ENCODE assay signal across 22 cellular contexts in genomic region chr10:119672291-119672690, GRCh38. TPM values are rescaled to one million over a fixed set of nuclear protein-coding genes. Genes with fewer than 3 reads are reported as not detected.
DNase-seq lines count a peak whose midpoint lies in the region; ATAC-seq and TF ChIP-seq lines count a peak whose summit lies in the region.
"Had no signal": no experiment of that assay in that cellular context is flagged by ENCODE, and none has a peak within 500 bp of the region (broad histone marks: within the 10 kb centered on the region; RNA-seq: fewer than 3 reads in every experiment).

No MANE protein-coding gene starts in this region.

- peak overlapping the region; percentile 45 to 87 for H3K27ac ChIP-seq in right atrium auricular region
- H3K27ac ChIP-seq in trophoblast cell (ENCODE audit: low read depth, low read length), result no peak overlapping the region
- H3K27ac ChIP-seq in esophagus muscularis mucosa (replicated peaks in 1 of 4), result no peak overlapping the region
- H3K27ac ChIP-seq: BLaER1 treated with 17β-estradiol and CSF1 and Interleukin-3, amounts not matched to agents 10 nM and 100 nM; SK-N-MC had no signal

- no peak overlapping the region for H2AK5ac ChIP-seq in trophoblast cell (ENCODE audit: low read length)

- no peak overlapping the region for H3K4me3 Mint-ChIP-seq in effector memory CD8-positive, alpha-beta T cell
- H3K4me3 Mint-ChIP-seq in activated CD4-positive, alpha-beta T cell treated with anti-CD3 and anti-CD28 coated beads, Interleukin-2, amount 10 ng/mL, durations not matched to agents 24 days and 14 days, result no peak overlapping the region
- H3K4me3 Mint-ChIP-seq: CD4-positive, alpha-beta T cell had no signal

- H3K9me3 ChIP-seq in right atrium auricular region (no peaks in the 10 kb centered on the region), trophoblast cell (ENCODE audit: insufficient read depth, low read depth, low read length) (no peaks in the 10 kb centered on the region), esophagus muscularis mucosa (no peaks in the 10 kb centered on the region), mucosa of descending colon (no peaks in the 10 kb centered on the region)

- no peak overlapping the region for H3K14ac ChIP-seq in trophoblast cell (ENCODE audit: low read length)

- H3K79me2 ChIP-seq in trophoblast cell (ENCODE audit: control insufficient read depth, insufficient read depth, low read length, poor library complexity), result peaks cover 5% of the 10 kb centered on the region

- H3K18ac ChIP-seq in trophoblast cell (ENCODE audit: low read length), result peak overlapping the region; percentile 13

- no peak overlapping the region for H2BK120ac ChIP-seq in trophoblast cell (ENCODE audit: insufficient read depth, low read length, poor library complexity)

- peaks cover 72% of the 10 kb centered on the region for H3K36me3 ChIP-seq in right atrium auricular region
- peaks cover 41 to 48% of the 10 kb centered on the region in 2 experiments for H3K36me3 ChIP-seq in trophoblast cell (ENCODE audit: control insufficient read depth in 1 of 2, insufficient read depth in 2 of 2, low read length in 2 of 2)
- peaks cover 54 to 76% (median 74%) of the 10 kb centered on the region in 4 donors for H3K36me3 ChIP-seq in esophagus muscularis mucosa
- peaks cover 3% of the 10 kb centered on the region for H3K36me3 ChIP-seq in mucosa of descending colon (ENCODE audit: low read depth)

- H4K91ac ChIP-seq in trophoblast cell (ENCODE audit: low read depth, low read length), result no peak overlapping the region

- H3K27me3 ChIP-seq in right atrium auricular region (no peaks in the 10 kb centered on the region), trophoblast cell (ENCODE audit: insufficient read depth, low read length) (no peaks in the 10 kb centered on the region), esophagus muscularis mucosa (no peaks in the 10 kb centered on the region)
- H3K27me3 ChIP-seq: BLaER1 treated with 17β-estradiol and CSF1 and Interleukin-3, amounts not matched to agents 10 nM and 100 nM had no signal

- no peaks in the 10 kb centered on the region for H3K27me3 Mint-ChIP-seq in effector memory CD8-positive, alpha-beta T cell
- H3K27me3 Mint-ChIP-seq in activated CD4-positive, alpha-beta T cell treated with anti-CD3 and anti-CD28 coated beads, Interleukin-2, amount 10 ng/mL, durations not matched to agents 24 days and 14 days, result no peaks in the 10 kb centered on the region
- H3K27me3 Mint-ChIP-seq: CD4-positive, alpha-beta T cell had no signal

- peaks cover 0 to 2% of the 10 kb centered on the region in 2 donors for H3K4me1 Mint-ChIP-seq in effector memory CD8-positive, alpha-beta T cell (ENCODE audit: low read depth in 2 of 2)
- peaks cover 3% of the 10 kb centered on the region for H3K4me1 Mint-ChIP-seq in activated CD4-positive, alpha-beta T cell treated with anti-CD3 and anti-CD28 coated beads, Interleukin-2, amount 10 ng/mL, durations not matched to agents 24 days and 14 days

- no peak overlapping the region for H3K23ac ChIP-seq in trophoblast cell (ENCODE audit: low read length)

- intact Hi-C loops in Right ventricle myocardium inferior (cut with DNase I) (no loop called here), esophagus muscularis mucosa (cut with DNase I) (loop anchor here (10.0 kb wide), 1 partner anchor 467 kb away; the partner anchor contains the start of gene GRK5), mucosa of descending colon (cut with DNase I, micrococcal nuclease) (no loop called here)
- intact Hi-C loops in activated CD4-positive, alpha-beta T cell treated with anti-CD3 and anti-CD28 coated beads, Interleukin-2, amount 10 ng/mL, durations not matched to agents 24 days and 14 days (cut with micrococcal nuclease), result no loop called here

- H4K12ac ChIP-seq in trophoblast cell (ENCODE audit: low read depth, low read length), result no peak overlapping the region

- H2BK12ac ChIP-seq in trophoblast cell (ENCODE audit: low read length), result no peak overlapping the region

- DNase-seq in right atrium auricular region (ENCODE audit: low spot score) (no peak), Right ventricle myocardium inferior (ENCODE audit: missing footprints) (no peak), trophoblast cell (no peak), esophagus muscularis mucosa (ENCODE audit: extremely low spot score) (no peak), mucosa of descending colon (no peak)
- DNase-seq in effector memory CD8-positive, alpha-beta T cell, result no peak
- no peak for DNase-seq in activated CD4-positive, alpha-beta T cell treated with anti-CD3 and anti-CD28 coated beads, Interleukin-2, amount 10 ng/mL, durations not matched to agents 24 days and 14 days
- DNase-seq: CD4-positive, alpha-beta T cell; H7; Kasumi-1; MV-4-11; NCI-H1105 treated with DMSO at 0.1 percent for 48 hours; NCI-H146; NCI-H1930; NCI-H446 treated with DMSO at 0.1 percent for 48 hours; NCI-H526; NCI-H82; NK-92 treated with Interleukin-12 subunit alpha and Interleukin-12 subunit beta, amount 100 ng/mL, for 24 hours; PC-3; SIG-M5 had no signal

- no peak for TF ChIP-seq EP300 in esophagus muscularis mucosa (IDR thresholded peaks at IDR 0.05)

- H3K9me3 Mint-ChIP-seq in effector memory CD8-positive, alpha-beta T cell, result no peaks in the 10 kb centered on the region
- H3K9me3 Mint-ChIP-seq in activated CD4-positive, alpha-beta T cell treated with anti-CD3 and anti-CD28 coated beads, Interleukin-2, amount 10 ng/mL, durations not matched to agents 24 days and 14 days, result no peaks in the 10 kb centered on the region
- H3K9me3 Mint-ChIP-seq: CD4-positive, alpha-beta T cell had no signal

- TF ChIP-seq CTCF in right atrium auricular region (IDR thresholded peaks at IDR 0.05) (no peak), esophagus muscularis mucosa (IDR thresholded peaks at IDR 0.05) (no peak), mucosa of descending colon (IDR thresholded peaks at IDR 0.05) (no peak)

- no peak overlapping the region for H3K9ac ChIP-seq in trophoblast cell (ENCODE audit: low read length)
- H3K9ac ChIP-seq: BLaER1 treated with 17β-estradiol and CSF1 and Interleukin-3, amounts not matched to agents 10 nM and 100 nM had no signal

- peaks cover 15% of the 10 kb centered on the region for H3K79me1 ChIP-seq in trophoblast cell (ENCODE audit: low read length)

- H3K4me1 ChIP-seq in right atrium auricular region (peaks cover 0 to 51% of the 10 kb centered on the region in 2 donors), trophoblast cell (ENCODE audit: control insufficient read depth in 1 of 2, insufficient read depth in 2 of 2, low read length in 2 of 2) (peaks cover 30 to 33% of the 10 kb centered on the region in 2 experiments), esophagus muscularis mucosa (peaks cover 23 to 37% (median 35%) of the 10 kb centered on the region in 4 donors), mucosa of descending colon (ENCODE audit: low read depth) (no peaks in the 10 kb centered on the region)

- H3K27ac Mint-ChIP-seq in effector memory CD8-positive, alpha-beta T cell, result peak overlapping the region; percentile 6 to 75
- H3K27ac Mint-ChIP-seq in activated CD4-positive, alpha-beta T cell treated with anti-CD3 and anti-CD28 coated beads, Interleukin-2, amount 10 ng/mL, durations not matched to agents 24 days and 14 days, result no peak overlapping the region
- H3K27ac Mint-ChIP-seq: CD4-positive, alpha-beta T cell had no signal

- no peak overlapping the region for H4K8ac ChIP-seq in trophoblast cell (ENCODE audit: low read depth, low read length)

- ATAC-seq in Right ventricle myocardium inferior (no peak), mucosa of descending colon (no peak)
- no peak for ATAC-seq in effector memory CD8-positive, alpha-beta T cell (replicated peaks)
- ATAC-seq: PC-3 had no signal

- peaks cover 34% of the 10 kb centered on the region for H3K36me3 Mint-ChIP-seq in effector memory CD8-positive, alpha-beta T cell (ENCODE audit: insufficient read depth)
- H3K36me3 Mint-ChIP-seq in activated CD4-positive, alpha-beta T cell treated with anti-CD3 and anti-CD28 coated beads, Interleukin-2, amount 10 ng/mL, durations not matched to agents 24 days and 14 days (ENCODE audit: low read depth), result peaks cover 42% of the 10 kb centered on the region

- WGBS in trophoblast cell (ENCODE audit: extremely low coverage, insufficient coverage, insufficient read length), result no CpG with 5 or more reads among the region's 23 CpGs
- no CpG with 5 or more reads among the region's 23 CpGs for WGBS in esophagus muscularis mucosa

- H2AFZ ChIP-seq in trophoblast cell (ENCODE audit: insufficient read depth, low read length, poor library complexity), result no peak overlapping the region

- H3K4ac ChIP-seq in trophoblast cell (ENCODE audit: low read depth, low read length), result peak overlapping the region; percentile 21

- TF ChIP-seq POLR2A in esophagus muscularis mucosa (IDR thresholded peaks at IDR 0.05; ENCODE audit: low read depth), result no peak

- no peak overlapping the region for H2BK5ac ChIP-seq in trophoblast cell (ENCODE audit: low read depth, low read length, poor library complexity)

- no peak overlapping the region for H3K4me2 ChIP-seq in trophoblast cell (ENCODE audit: low read length)
- H3K4me2 ChIP-seq: BLaER1 treated with 17β-estradiol and CSF1 and Interleukin-3, amounts not matched to agents 10 nM and 100 nM had no signal

- H3K4me3 ChIP-seq in right atrium auricular region, result no peak overlapping the region
- no peak overlapping the region for H3K4me3 ChIP-seq in trophoblast cell (ENCODE audit: low read depth, low read length)
- H3K4me3 ChIP-seq in esophagus muscularis mucosa, result no peak overlapping the region
- H3K4me3 ChIP-seq in mucosa of descending colon, result no peak overlapping the region
- H3K4me3 ChIP-seq: BLaER1 treated with 17β-estradiol and CSF1 and Interleukin-3, amounts not matched to agents 10 nM and 100 nM; SK-N-MC had no signal

RNA-seq across cellular contexts. Expression of gene BAG3, which starts 21.1 kb away (rescaled TPM):
- total RNA-seq in right atrium auricular region, result 100 to 1,000 TPM; 126 to 152 TPM
- 152 TPM for total RNA-seq in Right ventricle myocardium inferior
- 85.0 and 88.8 TPM in 2 replicates for polyA plus RNA-seq in trophoblast cell (2013)
- total RNA-seq in esophagus muscularis mucosa, result 10 to 100 TPM; 44.0 to 81.7 (median 73.9) TPM
- total RNA-seq in mucosa of descending colon, result 10 to 100 TPM; 15.4 to 55.9 (median 26.3) TPM
- 27.7 and 29.1 TPM in 2 replicates for total RNA-seq in activated CD4-positive, alpha-beta T cell treated with anti-CD3 and anti-CD28 coated beads, Interleukin-2, amount 10 ng/mL, durations not matched to agents 24 days and 14 days

RNA-seq across cellular contexts. Expression of gene INPP5F, which starts 53.6 kb away (rescaled TPM):
- 1 to 10 TPM; 3.9 to 6.2 TPM for total RNA-seq in right atrium auricular region
- 4.0 TPM for total RNA-seq in Right ventricle myocardium inferior
- 62.9 and 65.6 TPM in 2 replicates for polyA plus RNA-seq in trophoblast cell (2013)
- 10 to 100 TPM; 15.1 to 24.0 (median 19.0) TPM for total RNA-seq in esophagus muscularis mucosa
- 10 to 100 TPM; 12.5 to 19.9 (median 13.2) TPM for total RNA-seq in mucosa of descending colon
- total RNA-seq in activated CD4-positive, alpha-beta T cell treated with anti-CD3 and anti-CD28 coated beads, Interleukin-2, amount 10 ng/mL, durations not matched to agents 24 days and 14 days, result 18.1 and 18.3 TPM in 2 replicates

Comparison
In these comparisons a context has a peak if more than half of its experiments do, and no peak if none do; other contexts are left out.
1. H3K27ac ChIP-seq: peak in right atrium auricular region (2 of 2); none in trophoblast cell (single experiment) and esophagus muscularis mucosa (0 of 4).